1 cellular context compared by ENCODE assay signal in the genomic region with DNA sequence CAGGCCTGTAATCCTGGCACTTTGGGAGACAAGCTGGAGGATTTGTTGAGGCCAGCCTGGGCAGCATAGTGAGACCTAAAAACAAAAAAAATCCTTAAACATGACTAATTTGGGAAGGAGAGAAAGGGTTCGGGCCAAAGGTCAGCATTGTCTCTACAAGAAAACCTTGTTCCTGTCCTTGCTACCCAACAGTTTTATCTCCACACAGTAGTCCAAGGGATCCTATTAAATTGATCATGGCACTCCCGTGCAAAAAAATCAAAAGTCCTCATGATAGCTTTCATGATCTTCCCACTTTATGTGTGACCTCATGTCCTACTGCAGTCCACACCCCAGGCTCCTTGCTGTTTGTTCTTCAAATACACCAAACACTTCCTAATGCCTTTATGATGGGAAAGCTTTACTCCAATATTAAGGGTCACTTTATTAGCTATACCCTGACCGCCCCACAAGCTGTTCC.
A peak's percentile ranks its signal among the peaks of the same experiment; 100 is the strongest.
TF ChIP-seq lines count a peak whose summit lies in the region.

No MANE protein-coding gene starts in this region.

TF ChIP-seq in SK-N-SH treated with all-trans-retinoic acid at 6 μM for 48 hours, 23 proteins besides CTCF, POLR2A, EP300 and RAD21 (continued from another document):
- TF ChIP-seq, protein P1, sequence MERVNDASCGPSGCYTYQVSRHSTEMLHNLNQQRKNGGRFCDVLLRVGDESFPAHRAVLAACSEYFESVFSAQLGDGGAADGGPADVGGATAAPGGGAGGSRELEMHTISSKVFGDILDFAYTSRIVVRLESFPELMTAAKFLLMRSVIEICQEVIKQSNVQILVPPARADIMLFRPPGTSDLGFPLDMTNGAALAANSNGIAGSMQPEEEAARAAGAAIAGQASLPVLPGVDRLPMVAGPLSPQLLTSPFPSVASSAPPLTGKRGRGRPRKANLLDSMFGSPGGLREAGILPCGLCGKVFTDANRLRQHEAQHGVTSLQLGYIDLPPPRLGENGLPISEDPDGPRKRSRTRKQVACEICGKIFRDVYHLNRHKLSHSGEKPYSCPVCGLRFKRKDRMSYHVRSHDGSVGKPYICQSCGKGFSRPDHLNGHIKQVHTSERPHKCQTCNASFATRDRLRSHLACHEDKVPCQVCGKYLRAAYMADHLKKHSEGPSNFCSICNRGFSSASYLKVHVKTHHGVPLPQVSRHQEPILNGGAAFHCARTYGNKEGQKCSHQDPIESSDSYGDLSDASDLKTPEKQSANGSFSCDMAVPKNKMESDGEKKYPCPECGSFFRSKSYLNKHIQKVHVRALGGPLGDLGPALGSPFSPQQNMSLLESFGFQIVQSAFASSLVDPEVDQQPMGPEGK (CRISPR knock-in tag; IDR thresholded peaks at IDR 0.05; ENCODE audit: borderline replicate concordance), result peak; percentile 48; the same call in 1 of the 2 replicates
- no peak for TF ChIP-seq BACH2 (CRISPR knock-in tag; IDR thresholded peaks at IDR 0.05; ENCODE audit: borderline replicate concordance)
- no peak for TF ChIP-seq ZC3H10 (CRISPR knock-in tag; IDR thresholded peaks at IDR 0.05)
- TF ChIP-seq, protein P2, sequence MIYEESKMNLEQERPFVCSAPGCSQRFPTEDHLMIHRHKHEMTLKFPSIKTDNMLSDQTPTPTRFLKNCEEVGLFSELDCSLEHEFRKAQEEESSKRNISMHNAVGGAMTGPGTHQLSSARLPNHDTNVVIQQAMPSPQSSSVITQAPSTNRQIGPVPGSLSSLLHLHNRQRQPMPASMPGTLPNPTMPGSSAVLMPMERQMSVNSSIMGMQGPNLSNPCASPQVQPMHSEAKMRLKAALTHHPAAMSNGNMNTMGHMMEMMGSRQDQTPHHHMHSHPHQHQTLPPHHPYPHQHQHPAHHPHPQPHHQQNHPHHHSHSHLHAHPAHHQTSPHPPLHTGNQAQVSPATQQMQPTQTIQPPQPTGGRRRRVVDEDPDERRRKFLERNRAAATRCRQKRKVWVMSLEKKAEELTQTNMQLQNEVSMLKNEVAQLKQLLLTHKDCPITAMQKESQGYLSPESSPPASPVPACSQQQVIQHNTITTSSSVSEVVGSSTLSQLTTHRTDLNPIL (CRISPR knock-in tag; IDR thresholded peaks at IDR 0.05; ENCODE audit: low read depth), result 0 out of 2 replicates have a peak, but pooled peaks have one; percentile 62
- no peak for TF ChIP-seq OSR1 (CRISPR knock-in tag; IDR thresholded peaks at IDR 0.05)
- TF ChIP-seq CSDC2 (CRISPR knock-in tag; IDR thresholded peaks at IDR 0.05), result no peak
- TF ChIP-seq, protein P3, sequence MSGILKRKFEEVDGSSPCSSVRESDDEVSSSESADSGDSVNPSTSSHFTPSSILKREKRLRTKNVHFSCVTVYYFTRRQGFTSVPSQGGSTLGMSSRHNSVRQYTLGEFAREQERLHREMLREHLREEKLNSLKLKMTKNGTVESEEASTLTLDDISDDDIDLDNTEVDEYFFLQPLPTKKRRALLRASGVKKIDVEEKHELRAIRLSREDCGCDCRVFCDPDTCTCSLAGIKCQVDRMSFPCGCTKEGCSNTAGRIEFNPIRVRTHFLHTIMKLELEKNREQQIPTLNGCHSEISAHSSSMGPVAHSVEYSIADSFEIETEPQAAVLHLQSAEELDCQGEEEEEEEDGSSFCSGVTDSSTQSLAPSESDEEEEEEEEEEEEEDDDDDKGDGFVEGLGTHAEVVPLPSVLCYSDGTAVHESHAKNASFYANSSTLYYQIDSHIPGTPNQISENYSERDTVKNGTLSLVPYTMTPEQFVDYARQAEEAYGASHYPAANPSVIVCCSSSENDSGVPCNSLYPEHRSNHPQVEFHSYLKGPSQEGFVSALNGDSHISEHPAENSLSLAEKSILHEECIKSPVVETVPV (CRISPR knock-in tag; IDR thresholded peaks at IDR 0.05), result 0 out of 2 replicates have a peak, but pooled peaks have one; percentile 22
